ENCODE assay signal across 1 cellular context in the genomic region with DNA sequence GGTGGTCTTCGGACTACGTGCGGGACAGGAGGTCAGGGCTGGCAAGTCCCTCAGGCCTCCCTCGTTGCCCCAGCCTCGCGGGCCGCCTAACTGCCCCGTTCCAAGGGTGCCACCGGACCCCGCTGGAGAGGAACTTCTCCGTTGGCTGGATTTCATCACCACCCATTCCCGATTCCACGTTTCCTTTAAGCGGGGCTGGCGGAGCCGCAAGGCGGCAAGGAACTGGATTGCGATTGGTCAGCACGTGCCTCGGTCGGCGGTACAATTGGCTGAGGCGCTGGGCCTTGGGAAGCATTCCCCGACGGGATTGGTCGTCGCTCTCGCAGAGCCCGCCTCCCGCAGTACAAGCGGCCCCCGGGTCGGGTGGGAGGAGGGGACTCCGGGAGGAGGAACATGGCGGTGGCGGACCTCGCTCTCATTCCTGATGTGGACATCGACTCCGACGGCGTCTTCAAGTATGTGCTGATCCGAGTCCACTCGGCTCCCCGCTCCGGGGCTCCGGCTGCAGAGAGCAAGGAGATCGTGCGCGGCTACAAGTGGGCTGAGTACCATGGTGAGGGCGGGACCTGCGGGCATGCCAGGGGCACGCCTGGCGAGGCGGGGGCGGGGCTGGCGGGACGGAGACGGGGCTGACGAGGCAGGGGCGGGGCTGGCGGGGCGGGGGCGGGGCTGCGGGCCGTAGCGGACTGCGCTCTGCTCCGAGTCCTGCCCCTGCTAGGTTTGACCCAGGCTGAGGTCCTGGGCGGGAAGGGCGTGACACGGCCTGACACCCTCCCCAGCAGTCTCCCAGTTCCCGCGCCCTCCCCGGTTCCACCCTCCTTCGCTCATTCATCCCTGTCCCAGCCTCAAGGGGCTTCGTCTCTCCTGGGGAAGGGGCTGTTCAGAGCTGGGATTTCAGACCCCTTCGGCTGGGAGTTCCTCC.
A peak's percentile ranks its signal among the peaks of the same experiment; 100 is the strongest.
TF ChIP-seq lines count a peak whose summit lies in the region.

A gene (plus strand): TSS at position 372 of the 922 bp plus-strand sequence. CDS start 22 bp downstream, at position 394.

TF ChIP-seq in K562, 482 proteins besides CTCF, POLR2A, EP300 and RAD21 (continued from another document and continues in another):
- TF ChIP-seq, protein P1, sequence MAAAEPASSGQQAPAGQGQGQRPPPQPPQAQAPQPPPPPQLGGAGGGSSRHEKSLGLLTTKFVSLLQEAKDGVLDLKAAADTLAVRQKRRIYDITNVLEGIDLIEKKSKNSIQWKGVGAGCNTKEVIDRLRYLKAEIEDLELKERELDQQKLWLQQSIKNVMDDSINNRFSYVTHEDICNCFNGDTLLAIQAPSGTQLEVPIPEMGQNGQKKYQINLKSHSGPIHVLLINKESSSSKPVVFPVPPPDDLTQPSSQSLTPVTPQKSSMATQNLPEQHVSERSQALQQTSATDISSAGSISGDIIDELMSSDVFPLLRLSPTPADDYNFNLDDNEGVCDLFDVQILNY (CRISPR knock-in tag; IDR thresholded peaks at IDR 0.05) = no peak
- TF ChIP-seq TRIM24 (IDR thresholded peaks at IDR 0.05) (no peak), ETV1 (tag; conservative IDR thresholded peaks at IDR 0.05; ENCODE audit: low read depth) (no peak), C11orf30 (IDR thresholded peaks at IDR 0.05; ENCODE audit: low read depth) (peak; percentile 78), TEAD2 (tag; IDR thresholded peaks at IDR 0.05) (no peak), NBN (IDR thresholded peaks at IDR 0.05; ENCODE audit: low read depth) (no peak), CXXC5 (CRISPR knock-in tag; IDR thresholded peaks at IDR 0.05) (peak; percentile 92), YBX1 (IDR thresholded peaks at IDR 0.05) (no peak), HIVEP1 (CRISPR knock-in tag; IDR thresholded peaks at IDR 0.05) (no peak), ZNF263 (CRISPR knock-in tag; IDR thresholded peaks at IDR 0.05; ENCODE audit: borderline replicate concordance) (peak; percentile 64; the same call in 1 of the 2 replicates), KDM1A (IDR thresholded peaks at IDR 0.05) (no peak), TAF1 (IDR thresholded peaks at IDR 0.05; ENCODE audit: control insufficient read depth, extremely low read depth, insufficient read depth, low read length, severe bottlenecking) (peak; percentile 51), ZNF764 (CRISPR knock-in tag; IDR thresholded peaks at IDR 0.05; ENCODE audit: low read depth) (no peak), HDAC2 (IDR thresholded peaks at IDR 0.05) (peak; percentile 62; the same call in 1 of the 2 replicates), SNIP1 (IDR thresholded peaks at IDR 0.05; ENCODE audit: low read depth) (no peak), MEF2A (IDR thresholded peaks at IDR 0.05; ENCODE audit: control insufficient read depth, low read depth, low read length) (no peak), RFX5 (IDR thresholded peaks at IDR 0.05; ENCODE audit: low read depth, low read length) (no peak), ZNF586 (CRISPR knock-in tag; conservative IDR thresholded peaks at IDR 0.05) (no peak), TOE1 (IDR thresholded peaks at IDR 0.05; ENCODE audit: borderline replicate concordance) (peak; percentile 89), TOE1 (CRISPR knock-in tag; IDR thresholded peaks at IDR 0.05; ENCODE audit: borderline replicate concordance, low read depth) (no peak), ZFPM2 (CRISPR knock-in tag; IDR thresholded peaks at IDR 0.05) (no peak), ZNF785 (CRISPR knock-in tag; IDR thresholded peaks at IDR 0.05) (no peak), COPS2 (conservative IDR thresholded peaks at IDR 0.05) (no peak), ASH1L (IDR thresholded peaks at IDR 0.05; ENCODE audit: borderline replicate concordance, low read depth, partially characterized antibody) (peak; percentile 99), MCM5 (IDR thresholded peaks at IDR 0.05; ENCODE audit: low read depth) (no peak), BACH1 (tag; IDR thresholded peaks at IDR 0.05) (no peak), ZZZ3 (IDR thresholded peaks at IDR 0.05) (no peak), GTF2F1 (IDR thresholded peaks at IDR 0.05; ENCODE audit: low read depth, low read length) (peak; percentile 17; the same call in 1 of the 2 replicates), NFATC3 (IDR thresholded peaks at IDR 0.05) (no peak), SRSF3 (IDR thresholded peaks at IDR 0.05; ENCODE audit: insufficient read depth, low read length) (no peak), TAF7 (tag; IDR thresholded peaks at IDR 0.05) (peak; percentile 75), CBX5 (IDR thresholded peaks at IDR 0.05; ENCODE audit: borderline replicate concordance, low read depth) (no peak), CTBP1 (IDR thresholded peaks at IDR 0.05; ENCODE audit: borderline replicate concordance) (peak; percentile 84), KLF13 (tag; IDR thresholded peaks at IDR 0.05; ENCODE audit: borderline replicate concordance, low read depth) (peak; percentile 64; the same call in 1 of the 2 replicates)
- TF ChIP-seq, protein P2, sequence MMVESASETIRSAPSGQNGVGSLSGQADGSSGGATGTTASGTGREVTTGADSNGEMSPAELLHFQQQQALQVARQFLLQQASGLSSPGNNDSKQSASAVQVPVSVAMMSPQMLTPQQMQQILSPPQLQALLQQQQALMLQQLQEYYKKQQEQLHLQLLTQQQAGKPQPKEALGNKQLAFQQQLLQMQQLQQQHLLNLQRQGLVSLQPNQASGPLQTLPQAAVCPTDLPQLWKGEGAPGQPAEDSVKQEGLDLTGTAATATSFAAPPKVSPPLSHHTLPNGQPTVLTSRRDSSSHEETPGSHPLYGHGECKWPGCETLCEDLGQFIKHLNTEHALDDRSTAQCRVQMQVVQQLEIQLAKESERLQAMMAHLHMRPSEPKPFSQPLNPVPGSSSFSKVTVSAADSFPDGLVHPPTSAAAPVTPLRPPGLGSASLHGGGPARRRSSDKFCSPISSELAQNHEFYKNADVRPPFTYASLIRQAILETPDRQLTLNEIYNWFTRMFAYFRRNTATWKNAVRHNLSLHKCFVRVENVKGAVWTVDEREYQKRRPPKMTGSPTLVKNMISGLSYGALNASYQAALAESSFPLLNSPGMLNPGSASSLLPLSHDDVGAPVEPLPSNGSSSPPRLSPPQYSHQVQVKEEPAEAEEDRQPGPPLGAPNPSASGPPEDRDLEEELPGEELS (CRISPR knock-in tag; IDR thresholded peaks at IDR 0.05; ENCODE audit: borderline replicate concordance) = no peak
- TF ChIP-seq, protein P3, sequence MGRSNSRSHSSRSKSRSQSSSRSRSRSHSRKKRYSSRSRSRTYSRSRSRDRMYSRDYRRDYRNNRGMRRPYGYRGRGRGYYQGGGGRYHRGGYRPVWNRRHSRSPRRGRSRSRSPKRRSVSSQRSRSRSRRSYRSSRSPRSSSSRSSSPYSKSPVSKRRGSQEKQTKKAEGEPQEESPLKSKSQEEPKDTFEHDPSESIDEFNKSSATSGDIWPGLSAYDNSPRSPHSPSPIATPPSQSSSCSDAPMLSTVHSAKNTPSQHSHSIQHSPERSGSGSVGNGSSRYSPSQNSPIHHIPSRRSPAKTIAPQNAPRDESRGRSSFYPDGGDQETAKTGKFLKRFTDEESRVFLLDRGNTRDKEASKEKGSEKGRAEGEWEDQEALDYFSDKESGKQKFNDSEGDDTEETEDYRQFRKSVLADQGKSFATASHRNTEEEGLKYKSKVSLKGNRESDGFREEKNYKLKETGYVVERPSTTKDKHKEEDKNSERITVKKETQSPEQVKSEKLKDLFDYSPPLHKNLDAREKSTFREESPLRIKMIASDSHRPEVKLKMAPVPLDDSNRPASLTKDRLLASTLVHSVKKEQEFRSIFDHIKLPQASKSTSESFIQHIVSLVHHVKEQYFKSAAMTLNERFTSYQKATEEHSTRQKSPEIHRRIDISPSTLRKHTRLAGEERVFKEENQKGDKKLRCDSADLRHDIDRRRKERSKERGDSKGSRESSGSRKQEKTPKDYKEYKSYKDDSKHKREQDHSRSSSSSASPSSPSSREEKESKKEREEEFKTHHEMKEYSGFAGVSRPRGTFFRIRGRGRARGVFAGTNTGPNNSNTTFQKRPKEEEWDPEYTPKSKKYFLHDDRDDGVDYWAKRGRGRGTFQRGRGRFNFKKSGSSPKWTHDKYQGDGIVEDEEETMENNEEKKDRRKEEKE (IDR thresholded peaks at IDR 0.05; ENCODE audit: borderline replicate concordance in 1 of 2, control insufficient read depth in 1 of 2, low read depth in 2 of 2, low read length in 1 of 2) = no peak
- TF ChIP-seq, protein P4, sequence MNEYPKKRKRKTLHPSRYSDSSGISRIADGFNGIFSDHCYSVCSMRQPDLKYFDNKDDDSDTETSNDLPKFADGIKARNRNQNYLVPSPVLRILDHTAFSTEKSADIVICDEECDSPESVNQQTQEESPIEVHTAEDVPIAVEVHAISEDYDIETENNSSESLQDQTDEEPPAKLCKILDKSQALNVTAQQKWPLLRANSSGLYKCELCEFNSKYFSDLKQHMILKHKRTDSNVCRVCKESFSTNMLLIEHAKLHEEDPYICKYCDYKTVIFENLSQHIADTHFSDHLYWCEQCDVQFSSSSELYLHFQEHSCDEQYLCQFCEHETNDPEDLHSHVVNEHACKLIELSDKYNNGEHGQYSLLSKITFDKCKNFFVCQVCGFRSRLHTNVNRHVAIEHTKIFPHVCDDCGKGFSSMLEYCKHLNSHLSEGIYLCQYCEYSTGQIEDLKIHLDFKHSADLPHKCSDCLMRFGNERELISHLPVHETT (CRISPR knock-in tag; conservative IDR thresholded peaks at IDR 0.05 in 1 of 2, IDR thresholded peaks at IDR 0.05 in 1 of 2) = peak in 1 of 2 experiments; percentile 88; a peak in 2 of 4 replicates
- TF ChIP-seq, protein P5, sequence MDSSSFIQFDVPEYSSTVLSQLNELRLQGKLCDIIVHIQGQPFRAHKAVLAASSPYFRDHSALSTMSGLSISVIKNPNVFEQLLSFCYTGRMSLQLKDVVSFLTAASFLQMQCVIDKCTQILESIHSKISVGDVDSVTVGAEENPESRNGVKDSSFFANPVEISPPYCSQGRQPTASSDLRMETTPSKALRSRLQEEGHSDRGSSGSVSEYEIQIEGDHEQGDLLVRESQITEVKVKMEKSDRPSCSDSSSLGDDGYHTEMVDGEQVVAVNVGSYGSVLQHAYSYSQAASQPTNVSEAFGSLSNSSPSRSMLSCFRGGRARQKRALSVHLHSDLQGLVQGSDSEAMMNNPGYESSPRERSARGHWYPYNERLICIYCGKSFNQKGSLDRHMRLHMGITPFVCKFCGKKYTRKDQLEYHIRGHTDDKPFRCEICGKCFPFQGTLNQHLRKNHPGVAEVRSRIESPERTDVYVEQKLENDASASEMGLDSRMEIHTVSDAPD (CRISPR knock-in tag; IDR thresholded peaks at IDR 0.05) = no peak
- TF ChIP-seq, protein P6, sequence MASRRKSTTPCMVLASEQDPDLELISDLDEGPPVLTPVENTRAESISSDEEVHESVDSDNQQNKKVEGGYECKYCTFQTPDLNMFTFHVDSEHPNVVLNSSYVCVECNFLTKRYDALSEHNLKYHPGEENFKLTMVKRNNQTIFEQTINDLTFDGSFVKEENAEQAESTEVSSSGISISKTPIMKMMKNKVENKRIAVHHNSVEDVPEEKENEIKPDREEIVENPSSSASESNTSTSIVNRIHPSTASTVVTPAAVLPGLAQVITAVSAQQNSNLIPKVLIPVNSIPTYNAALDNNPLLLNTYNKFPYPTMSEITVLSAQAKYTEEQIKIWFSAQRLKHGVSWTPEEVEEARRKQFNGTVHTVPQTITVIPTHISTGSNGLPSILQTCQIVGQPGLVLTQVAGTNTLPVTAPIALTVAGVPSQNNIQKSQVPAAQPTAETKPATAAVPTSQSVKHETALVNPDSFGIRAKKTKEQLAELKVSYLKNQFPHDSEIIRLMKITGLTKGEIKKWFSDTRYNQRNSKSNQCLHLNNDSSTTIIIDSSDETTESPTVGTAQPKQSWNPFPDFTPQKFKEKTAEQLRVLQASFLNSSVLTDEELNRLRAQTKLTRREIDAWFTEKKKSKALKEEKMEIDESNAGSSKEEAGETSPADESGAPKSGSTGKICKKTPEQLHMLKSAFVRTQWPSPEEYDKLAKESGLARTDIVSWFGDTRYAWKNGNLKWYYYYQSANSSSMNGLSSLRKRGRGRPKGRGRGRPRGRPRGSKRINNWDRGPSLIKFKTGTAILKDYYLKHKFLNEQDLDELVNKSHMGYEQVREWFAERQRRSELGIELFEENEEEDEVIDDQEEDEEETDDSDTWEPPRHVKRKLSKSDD (conservative IDR thresholded peaks at IDR 0.05; ENCODE audit: low read length) = no peak
- TF ChIP-seq, protein P7, sequence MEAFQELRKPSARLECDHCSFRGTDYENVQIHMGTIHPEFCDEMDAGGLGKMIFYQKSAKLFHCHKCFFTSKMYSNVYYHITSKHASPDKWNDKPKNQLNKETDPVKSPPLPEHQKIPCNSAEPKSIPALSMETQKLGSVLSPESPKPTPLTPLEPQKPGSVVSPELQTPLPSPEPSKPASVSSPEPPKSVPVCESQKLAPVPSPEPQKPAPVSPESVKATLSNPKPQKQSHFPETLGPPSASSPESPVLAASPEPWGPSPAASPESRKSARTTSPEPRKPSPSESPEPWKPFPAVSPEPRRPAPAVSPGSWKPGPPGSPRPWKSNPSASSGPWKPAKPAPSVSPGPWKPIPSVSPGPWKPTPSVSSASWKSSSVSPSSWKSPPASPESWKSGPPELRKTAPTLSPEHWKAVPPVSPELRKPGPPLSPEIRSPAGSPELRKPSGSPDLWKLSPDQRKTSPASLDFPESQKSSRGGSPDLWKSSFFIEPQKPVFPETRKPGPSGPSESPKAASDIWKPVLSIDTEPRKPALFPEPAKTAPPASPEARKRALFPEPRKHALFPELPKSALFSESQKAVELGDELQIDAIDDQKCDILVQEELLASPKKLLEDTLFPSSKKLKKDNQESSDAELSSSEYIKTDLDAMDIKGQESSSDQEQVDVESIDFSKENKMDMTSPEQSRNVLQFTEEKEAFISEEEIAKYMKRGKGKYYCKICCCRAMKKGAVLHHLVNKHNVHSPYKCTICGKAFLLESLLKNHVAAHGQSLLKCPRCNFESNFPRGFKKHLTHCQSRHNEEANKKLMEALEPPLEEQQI (IDR thresholded peaks at IDR 0.05) = no peak
- TF ChIP-seq, protein P8, sequence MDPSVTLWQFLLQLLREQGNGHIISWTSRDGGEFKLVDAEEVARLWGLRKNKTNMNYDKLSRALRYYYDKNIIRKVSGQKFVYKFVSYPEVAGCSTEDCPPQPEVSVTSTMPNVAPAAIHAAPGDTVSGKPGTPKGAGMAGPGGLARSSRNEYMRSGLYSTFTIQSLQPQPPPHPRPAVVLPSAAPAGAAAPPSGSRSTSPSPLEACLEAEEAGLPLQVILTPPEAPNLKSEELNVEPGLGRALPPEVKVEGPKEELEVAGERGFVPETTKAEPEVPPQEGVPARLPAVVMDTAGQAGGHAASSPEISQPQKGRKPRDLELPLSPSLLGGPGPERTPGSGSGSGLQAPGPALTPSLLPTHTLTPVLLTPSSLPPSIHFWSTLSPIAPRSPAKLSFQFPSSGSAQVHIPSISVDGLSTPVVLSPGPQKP (CRISPR knock-in tag; IDR thresholded peaks at IDR 0.05) = no peak
- TF ChIP-seq, protein P9, sequence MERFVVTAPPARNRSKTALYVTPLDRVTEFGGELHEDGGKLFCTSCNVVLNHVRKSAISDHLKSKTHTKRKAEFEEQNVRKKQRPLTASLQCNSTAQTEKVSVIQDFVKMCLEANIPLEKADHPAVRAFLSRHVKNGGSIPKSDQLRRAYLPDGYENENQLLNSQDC (CRISPR knock-in tag; IDR thresholded peaks at IDR 0.05) = no peak; the same call in 1 of the 2 replicates
